ENCODE assay signal across 12 cellular contexts in genomic region chr1:171270806-171271205, GRCh38. TPM values are rescaled to one million over a fixed set of nuclear protein-coding genes. Genes with fewer than 3 reads are reported as not detected.
"Had no signal": no experiment of that assay in that cellular context is flagged by ENCODE, and none has a peak within 500 bp of the region (broad histone marks: within the 10 kb centered on the region; RNA-seq: fewer than 3 reads in every experiment).

No MANE protein-coding gene starts in this region.

- H2AFZ ChIP-seq: GM23248, GM23338 had no signal

- H3K9me3 ChIP-seq: HAP-1 had no signal

- H3K4me2 ChIP-seq: GM23338 had no signal

- H3K36me3 ChIP-seq: HAP-1 had no signal

- H3K9me3 Mint-ChIP-seq: H9, HFFc6 had no signal

- ATAC-seq: GM23338, HCT116 had no signal

- H3K27ac Mint-ChIP-seq: GM23338, HFFc6 had no signal

- H3K4me1 ChIP-seq: HAP-1 had no signal

- H3K4me3 ChIP-seq: GM23248, GM23338, HAP-1 had no signal

- H3K4me3 Mint-ChIP-seq: GM23338, H9, HFFc6 had no signal

- FAIRE-seq: H1, H54 had no signal

- DNase-seq: GM23248, GOT3, H7, H9, HCEC 1CT, HFFc6 had no signal

- H3K27ac ChIP-seq: GM23248 had no signal

RNA-seq across cellular contexts. Expression of gene FMO1, which starts 22.5 kb away (rescaled TPM):
- total RNA-seq: GM23248, GM23338, H1, H4, H7, H9, HFFc6 had no signal
- polyA plus RNA-seq: GM23248 had no signal
